Comparison of ENCODE assay signal across 1 cellular context in the genomic region with DNA sequence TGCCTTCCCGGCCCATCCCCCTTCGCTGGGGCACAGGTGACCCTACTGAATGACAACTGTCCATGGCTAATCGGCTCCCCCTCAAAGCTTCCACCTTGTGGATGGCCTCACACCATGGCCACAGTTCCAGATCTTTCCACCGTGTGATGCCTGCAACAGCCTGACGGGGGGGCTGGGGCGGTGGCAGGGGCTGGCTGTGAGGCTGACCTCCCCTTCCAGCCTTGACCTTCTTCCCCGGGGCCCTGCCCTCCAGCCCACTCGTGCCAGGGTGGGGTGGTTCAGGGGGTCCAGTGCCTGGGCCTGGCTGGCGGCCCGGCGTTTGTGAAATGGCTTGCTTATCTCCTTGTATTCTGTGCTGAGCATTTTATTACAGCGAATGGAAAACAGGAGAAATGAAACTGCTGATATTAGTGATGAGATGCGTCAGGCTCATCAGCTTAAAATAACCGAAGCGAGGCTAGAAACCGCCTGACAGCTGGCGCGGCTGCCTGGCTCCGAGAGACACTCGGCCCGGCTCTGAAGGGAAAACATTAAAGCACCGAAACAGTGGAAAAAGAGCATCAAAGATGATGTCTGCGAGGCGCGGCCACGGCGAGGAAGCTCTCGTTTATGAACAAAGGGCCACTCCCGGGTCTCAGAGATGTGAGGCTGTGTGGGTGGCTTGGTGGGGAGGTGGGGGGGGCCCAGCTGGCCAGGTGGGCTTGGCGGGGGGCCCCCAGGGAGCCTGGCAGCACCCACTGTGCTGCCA.
TF ChIP-seq lines count a peak whose summit lies in the region.

No MANE protein-coding gene starts in this region.

TF ChIP-seq in HepG2, 621 proteins besides CTCF, POLR2A, EP300 and RAD21 (continues in another document):
- TF ChIP-seq XRCC5 (optimal IDR thresholded peaks at IDR 0.05; ENCODE audit: low read length): peak; percentile 32
- no peak for TF ChIP-seq MAFG (CRISPR knock-in tag; IDR thresholded peaks at IDR 0.05)
- TF ChIP-seq ZNF83 (CRISPR knock-in tag; IDR thresholded peaks at IDR 0.05; ENCODE audit: borderline replicate concordance): no peak
- no peak for TF ChIP-seq ZNF30 (CRISPR knock-in tag; IDR thresholded peaks at IDR 0.05)
- TF ChIP-seq CCAR2 (optimal IDR thresholded peaks at IDR 0.05; ENCODE audit: low read depth, low read length): no peak
- no peak for TF ChIP-seq ISX (CRISPR knock-in tag; conservative IDR thresholded peaks at IDR 0.05)
- TF ChIP-seq, protein P1, sequence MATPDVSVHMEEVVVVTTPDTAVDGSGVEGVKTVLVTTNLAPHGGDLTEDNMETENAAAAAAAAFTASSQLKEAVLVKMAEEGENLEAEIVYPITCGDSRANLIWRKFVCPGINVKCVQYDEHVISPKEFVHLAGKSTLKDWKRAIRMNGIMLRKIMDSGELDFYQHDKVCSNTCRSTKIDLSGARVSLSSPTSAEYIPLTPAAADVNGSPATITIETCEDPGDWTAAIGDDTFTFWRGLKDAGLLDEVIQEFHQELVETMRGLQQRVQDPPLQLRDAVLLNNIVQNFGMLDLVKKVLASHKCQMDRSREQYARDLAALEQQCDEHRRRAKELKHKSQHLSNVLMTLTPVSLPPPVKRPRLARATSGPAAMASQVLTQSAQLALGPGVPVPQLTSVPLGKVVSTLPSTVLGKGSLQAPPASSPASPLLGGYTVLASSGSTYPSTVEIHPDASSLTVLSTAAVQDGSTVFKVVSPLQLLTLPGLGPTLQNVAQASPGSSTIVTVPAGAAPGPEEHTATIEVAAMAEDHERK (CRISPR knock-in tag; IDR thresholded peaks at IDR 0.05; ENCODE audit: low read depth): no peak
- no peak for TF ChIP-seq ZNF546 (CRISPR knock-in tag; conservative IDR thresholded peaks at IDR 0.05)
- TF ChIP-seq BORCS8-MEF2B (CRISPR knock-in tag; IDR thresholded peaks at IDR 0.05): no peak
- no peak for TF ChIP-seq TMF1 (CRISPR knock-in tag; IDR thresholded peaks at IDR 0.05; ENCODE audit: low read depth)
- TF ChIP-seq, protein P2, sequence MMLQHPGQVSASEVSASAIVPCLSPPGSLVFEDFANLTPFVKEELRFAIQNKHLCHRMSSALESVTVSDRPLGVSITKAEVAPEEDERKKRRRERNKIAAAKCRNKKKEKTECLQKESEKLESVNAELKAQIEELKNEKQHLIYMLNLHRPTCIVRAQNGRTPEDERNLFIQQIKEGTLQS (CRISPR knock-in tag; IDR thresholded peaks at IDR 0.05): no peak
- TF ChIP-seq, protein P3, sequence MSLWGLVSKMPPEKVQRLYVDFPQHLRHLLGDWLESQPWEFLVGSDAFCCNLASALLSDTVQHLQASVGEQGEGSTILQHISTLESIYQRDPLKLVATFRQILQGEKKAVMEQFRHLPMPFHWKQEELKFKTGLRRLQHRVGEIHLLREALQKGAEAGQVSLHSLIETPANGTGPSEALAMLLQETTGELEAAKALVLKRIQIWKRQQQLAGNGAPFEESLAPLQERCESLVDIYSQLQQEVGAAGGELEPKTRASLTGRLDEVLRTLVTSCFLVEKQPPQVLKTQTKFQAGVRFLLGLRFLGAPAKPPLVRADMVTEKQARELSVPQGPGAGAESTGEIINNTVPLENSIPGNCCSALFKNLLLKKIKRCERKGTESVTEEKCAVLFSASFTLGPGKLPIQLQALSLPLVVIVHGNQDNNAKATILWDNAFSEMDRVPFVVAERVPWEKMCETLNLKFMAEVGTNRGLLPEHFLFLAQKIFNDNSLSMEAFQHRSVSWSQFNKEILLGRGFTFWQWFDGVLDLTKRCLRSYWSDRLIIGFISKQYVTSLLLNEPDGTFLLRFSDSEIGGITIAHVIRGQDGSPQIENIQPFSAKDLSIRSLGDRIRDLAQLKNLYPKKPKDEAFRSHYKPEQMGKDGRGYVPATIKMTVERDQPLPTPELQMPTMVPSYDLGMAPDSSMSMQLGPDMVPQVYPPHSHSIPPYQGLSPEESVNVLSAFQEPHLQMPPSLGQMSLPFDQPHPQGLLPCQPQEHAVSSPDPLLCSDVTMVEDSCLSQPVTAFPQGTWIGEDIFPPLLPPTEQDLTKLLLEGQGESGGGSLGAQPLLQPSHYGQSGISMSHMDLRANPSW (CRISPR knock-in tag; IDR thresholded peaks at IDR 0.05; ENCODE audit: borderline replicate concordance): no peak
- TF ChIP-seq, protein P4, sequence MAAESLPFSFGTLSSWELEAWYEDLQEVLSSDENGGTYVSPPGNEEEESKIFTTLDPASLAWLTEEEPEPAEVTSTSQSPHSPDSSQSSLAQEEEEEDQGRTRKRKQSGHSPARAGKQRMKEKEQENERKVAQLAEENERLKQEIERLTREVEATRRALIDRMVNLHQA (CRISPR knock-in tag; IDR thresholded peaks at IDR 0.05): no peak
- TF ChIP-seq HNRNPLL (IDR thresholded peaks at IDR 0.05; ENCODE audit: low read depth, low read length, poor library complexity, severe bottlenecking): peak; percentile 27
- TF ChIP-seq ZSCAN31 (CRISPR knock-in tag; IDR thresholded peaks at IDR 0.05; ENCODE audit: low read depth): no peak
- TF ChIP-seq ATF7 (IDR thresholded peaks at IDR 0.05): no peak
- no peak for TF ChIP-seq ATF7 (CRISPR knock-in tag; IDR thresholded peaks at IDR 0.05)
- TF ChIP-seq, protein P5, sequence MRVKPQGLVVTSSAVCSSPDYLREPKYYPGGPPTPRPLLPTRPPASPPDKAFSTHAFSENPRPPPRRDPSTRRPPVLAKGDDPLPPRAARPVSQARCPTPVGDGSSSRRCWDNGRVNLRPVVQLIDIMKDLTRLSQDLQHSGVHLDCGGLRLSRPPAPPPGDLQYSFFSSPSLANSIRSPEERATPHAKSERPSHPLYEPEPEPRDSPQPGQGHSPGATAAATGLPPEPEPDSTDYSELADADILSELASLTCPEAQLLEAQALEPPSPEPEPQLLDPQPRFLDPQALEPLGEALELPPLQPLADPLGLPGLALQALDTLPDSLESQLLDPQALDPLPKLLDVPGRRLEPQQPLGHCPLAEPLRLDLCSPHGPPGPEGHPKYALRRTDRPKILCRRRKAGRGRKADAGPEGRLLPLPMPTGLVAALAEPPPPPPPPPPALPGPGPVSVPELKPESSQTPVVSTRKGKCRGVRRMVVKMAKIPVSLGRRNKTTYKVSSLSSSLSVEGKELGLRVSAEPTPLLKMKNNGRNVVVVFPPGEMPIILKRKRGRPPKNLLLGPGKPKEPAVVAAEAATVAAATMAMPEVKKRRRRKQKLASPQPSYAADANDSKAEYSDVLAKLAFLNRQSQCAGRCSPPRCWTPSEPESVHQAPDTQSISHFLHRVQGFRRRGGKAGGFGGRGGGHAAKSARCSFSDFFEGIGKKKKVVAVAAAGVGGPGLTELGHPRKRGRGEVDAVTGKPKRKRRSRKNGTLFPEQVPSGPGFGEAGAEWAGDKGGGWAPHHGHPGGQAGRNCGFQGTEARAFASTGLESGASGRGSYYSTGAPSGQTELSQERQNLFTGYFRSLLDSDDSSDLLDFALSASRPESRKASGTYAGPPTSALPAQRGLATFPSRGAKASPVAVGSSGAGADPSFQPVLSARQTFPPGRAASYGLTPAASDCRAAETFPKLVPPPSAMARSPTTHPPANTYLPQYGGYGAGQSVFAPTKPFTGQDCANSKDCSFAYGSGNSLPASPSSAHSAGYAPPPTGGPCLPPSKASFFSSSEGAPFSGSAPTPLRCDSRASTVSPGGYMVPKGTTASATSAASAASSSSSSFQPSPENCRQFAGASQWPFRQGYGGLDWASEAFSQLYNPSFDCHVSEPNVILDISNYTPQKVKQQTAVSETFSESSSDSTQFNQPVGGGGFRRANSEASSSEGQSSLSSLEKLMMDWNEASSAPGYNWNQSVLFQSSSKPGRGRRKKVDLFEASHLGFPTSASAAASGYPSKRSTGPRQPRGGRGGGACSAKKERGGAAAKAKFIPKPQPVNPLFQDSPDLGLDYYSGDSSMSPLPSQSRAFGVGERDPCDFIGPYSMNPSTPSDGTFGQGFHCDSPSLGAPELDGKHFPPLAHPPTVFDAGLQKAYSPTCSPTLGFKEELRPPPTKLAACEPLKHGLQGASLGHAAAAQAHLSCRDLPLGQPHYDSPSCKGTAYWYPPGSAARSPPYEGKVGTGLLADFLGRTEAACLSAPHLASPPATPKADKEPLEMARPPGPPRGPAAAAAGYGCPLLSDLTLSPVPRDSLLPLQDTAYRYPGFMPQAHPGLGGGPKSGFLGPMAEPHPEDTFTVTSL (CRISPR knock-in tag; IDR thresholded peaks at IDR 0.05; ENCODE audit: borderline replicate concordance): no peak
- TF ChIP-seq ZNF878 (CRISPR knock-in tag; IDR thresholded peaks at IDR 0.05): no peak
- no peak for TF ChIP-seq HOXA7 (CRISPR knock-in tag; IDR thresholded peaks at IDR 0.05)
- TF ChIP-seq ZNF10 (CRISPR knock-in tag; IDR thresholded peaks at IDR 0.05; ENCODE audit: borderline replicate concordance, low read depth): no peak
- TF ChIP-seq ZNF382 (CRISPR knock-in tag; IDR thresholded peaks at IDR 0.05; ENCODE audit: borderline replicate concordance): no peak
- TF ChIP-seq NAIF1 (CRISPR knock-in tag; IDR thresholded peaks at IDR 0.05; ENCODE audit: borderline replicate concordance): no peak
- 0 out of 2 replicates have a peak, but pooled peaks have one; percentile 21 for TF ChIP-seq HNRNPL (IDR thresholded peaks at IDR 0.05; ENCODE audit: low read depth, low read length)
- no peak for TF ChIP-seq MXI1 (IDR thresholded peaks at IDR 0.05; ENCODE audit: borderline replicate concordance, low read depth, low read length)
- TF ChIP-seq ZNF292 (CRISPR knock-in tag; IDR thresholded peaks at IDR 0.05; ENCODE audit: borderline replicate concordance, low read depth): no peak
- TF ChIP-seq CENPT (CRISPR knock-in tag; IDR thresholded peaks at IDR 0.05; ENCODE audit: low read depth): no peak
- no peak for TF ChIP-seq NR3C1 (CRISPR knock-in tag; IDR thresholded peaks at IDR 0.05)
- TF ChIP-seq ZFP41 (CRISPR knock-in tag; IDR thresholded peaks at IDR 0.05; ENCODE audit: borderline replicate concordance): no peak
- TF ChIP-seq RORA (CRISPR knock-in tag; IDR thresholded peaks at IDR 0.05): no peak
- TF ChIP-seq ZNF530 (CRISPR knock-in tag; IDR thresholded peaks at IDR 0.05; ENCODE audit: low read depth): no peak
- TF ChIP-seq TAF1 (CRISPR knock-in tag; IDR thresholded peaks at IDR 0.05): no peak
- no peak for TF ChIP-seq SUZ12 (IDR thresholded peaks at IDR 0.05; ENCODE audit: low read depth, low read length)
- TF ChIP-seq, protein P6, sequence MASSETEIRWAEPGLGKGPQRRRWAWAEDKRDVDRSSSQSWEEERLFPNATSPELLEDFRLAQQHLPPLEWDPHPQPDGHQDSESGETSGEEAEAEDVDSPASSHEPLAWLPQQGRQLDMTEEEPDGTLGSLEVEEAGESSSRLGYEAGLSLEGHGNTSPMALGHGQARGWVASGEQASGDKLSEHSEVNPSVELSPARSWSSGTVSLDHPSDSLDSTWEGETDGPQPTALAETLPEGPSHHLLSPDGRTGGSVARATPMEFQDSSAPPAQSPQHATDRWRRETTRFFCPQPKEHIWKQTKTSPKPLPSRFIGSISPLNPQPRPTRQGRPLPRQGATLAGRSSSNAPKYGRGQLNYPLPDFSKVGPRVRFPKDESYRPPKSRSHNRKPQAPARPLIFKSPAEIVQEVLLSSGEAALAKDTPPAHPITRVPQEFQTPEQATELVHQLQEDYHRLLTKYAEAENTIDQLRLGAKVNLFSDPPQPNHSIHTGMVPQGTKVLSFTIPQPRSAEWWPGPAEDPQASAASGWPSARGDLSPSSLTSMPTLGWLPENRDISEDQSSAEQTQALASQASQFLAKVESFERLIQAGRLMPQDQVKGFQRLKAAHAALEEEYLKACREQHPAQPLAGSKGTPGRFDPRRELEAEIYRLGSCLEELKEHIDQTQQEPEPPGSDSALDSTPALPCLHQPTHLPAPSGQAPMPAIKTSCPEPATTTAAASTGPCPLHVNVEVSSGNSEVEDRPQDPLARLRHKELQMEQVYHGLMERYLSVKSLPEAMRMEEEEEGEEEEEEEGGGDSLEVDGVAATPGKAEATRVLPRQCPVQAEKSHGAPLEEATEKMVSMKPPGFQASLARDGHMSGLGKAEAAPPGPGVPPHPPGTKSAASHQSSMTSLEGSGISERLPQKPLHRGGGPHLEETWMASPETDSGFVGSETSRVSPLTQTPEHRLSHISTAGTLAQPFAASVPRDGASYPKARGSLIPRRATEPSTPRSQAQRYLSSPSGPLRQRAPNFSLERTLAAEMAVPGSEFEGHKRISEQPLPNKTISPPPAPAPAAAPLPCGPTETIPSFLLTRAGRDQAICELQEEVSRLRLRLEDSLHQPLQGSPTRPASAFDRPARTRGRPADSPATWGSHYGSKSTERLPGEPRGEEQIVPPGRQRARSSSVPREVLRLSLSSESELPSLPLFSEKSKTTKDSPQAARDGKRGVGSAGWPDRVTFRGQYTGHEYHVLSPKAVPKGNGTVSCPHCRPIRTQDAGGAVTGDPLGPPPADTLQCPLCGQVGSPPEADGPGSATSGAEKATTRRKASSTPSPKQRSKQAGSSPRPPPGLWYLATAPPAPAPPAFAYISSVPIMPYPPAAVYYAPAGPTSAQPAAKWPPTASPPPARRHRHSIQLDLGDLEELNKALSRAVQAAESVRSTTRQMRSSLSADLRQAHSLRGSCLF (CRISPR knock-in tag; IDR thresholded peaks at IDR 0.05; ENCODE audit: borderline replicate concordance): no peak
- no peak for TF ChIP-seq CREM (IDR thresholded peaks at IDR 0.05)
- no peak for TF ChIP-seq CREM (CRISPR knock-in tag; IDR thresholded peaks at IDR 0.05)
- no peak for TF ChIP-seq KAT8 (CRISPR knock-in tag; IDR thresholded peaks at IDR 0.05)
- TF ChIP-seq, protein P7, sequence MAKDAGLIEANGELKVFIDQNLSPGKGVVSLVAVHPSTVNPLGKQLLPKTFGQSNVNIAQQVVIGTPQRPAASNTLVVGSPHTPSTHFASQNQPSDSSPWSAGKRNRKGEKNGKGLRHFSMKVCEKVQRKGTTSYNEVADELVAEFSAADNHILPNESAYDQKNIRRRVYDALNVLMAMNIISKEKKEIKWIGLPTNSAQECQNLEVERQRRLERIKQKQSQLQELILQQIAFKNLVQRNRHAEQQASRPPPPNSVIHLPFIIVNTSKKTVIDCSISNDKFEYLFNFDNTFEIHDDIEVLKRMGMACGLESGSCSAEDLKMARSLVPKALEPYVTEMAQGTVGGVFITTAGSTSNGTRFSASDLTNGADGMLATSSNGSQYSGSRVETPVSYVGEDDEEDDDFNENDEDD (CRISPR knock-in tag; IDR thresholded peaks at IDR 0.05; ENCODE audit: borderline replicate concordance): peak; percentile 39; the same call in 1 of the 2 replicates
- no peak for TF ChIP-seq SRF (IDR thresholded peaks at IDR 0.05; ENCODE audit: low read depth, low read length)
- no peak for TF ChIP-seq ZNF12 (CRISPR knock-in tag; IDR thresholded peaks at IDR 0.05)
- no peak for TF ChIP-seq POLR2G (IDR thresholded peaks at IDR 0.05; ENCODE audit: low read depth, low read length)
- TF ChIP-seq, protein P8, sequence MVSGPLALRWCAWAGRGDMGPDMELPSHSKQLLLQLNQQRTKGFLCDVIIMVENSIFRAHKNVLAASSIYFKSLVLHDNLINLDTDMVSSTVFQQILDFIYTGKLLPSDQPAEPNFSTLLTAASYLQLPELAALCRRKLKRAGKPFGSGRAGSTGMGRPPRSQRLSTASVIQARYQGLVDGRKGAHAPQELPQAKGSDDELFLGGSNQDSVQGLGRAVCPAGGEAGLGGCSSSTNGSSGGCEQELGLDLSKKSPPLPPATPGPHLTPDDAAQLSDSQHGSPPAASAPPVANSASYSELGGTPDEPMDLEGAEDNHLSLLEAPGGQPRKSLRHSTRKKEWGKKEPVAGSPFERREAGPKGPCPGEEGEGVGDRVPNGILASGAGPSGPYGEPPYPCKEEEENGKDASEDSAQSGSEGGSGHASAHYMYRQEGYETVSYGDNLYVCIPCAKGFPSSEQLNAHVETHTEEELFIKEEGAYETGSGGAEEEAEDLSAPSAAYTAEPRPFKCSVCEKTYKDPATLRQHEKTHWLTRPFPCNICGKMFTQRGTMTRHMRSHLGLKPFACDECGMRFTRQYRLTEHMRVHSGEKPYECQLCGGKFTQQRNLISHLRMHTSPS (CRISPR knock-in tag; IDR thresholded peaks at IDR 0.05; ENCODE audit: low read depth): no peak
- no peak for TF ChIP-seq ZNF724P (CRISPR knock-in tag; IDR thresholded peaks at IDR 0.05; ENCODE audit: borderline replicate concordance)
- no peak for TF ChIP-seq ZNF615 (CRISPR knock-in tag; IDR thresholded peaks at IDR 0.05; ENCODE audit: borderline replicate concordance)
- peak; percentile 77; the same call in 1 of the 2 replicates for TF ChIP-seq NR2F6 (IDR thresholded peaks at IDR 0.05)
- TF ChIP-seq NR2F6 (CRISPR knock-in tag; IDR thresholded peaks at IDR 0.05): peak; percentile 88
